ENCODE assay signal across 29 cellular contexts in genomic region chr6:4759997-4760396, GRCh38.
"Had no signal": no experiment of that assay in that cellular context is flagged by ENCODE, and none has a peak within 500 bp of the region (broad histone marks: within the 10 kb centered on the region; RNA-seq: fewer than 3 reads in every experiment).

No MANE protein-coding gene starts in this region.

- ATAC-seq: naive thymus-derived CD4-positive, alpha-beta T cell; natural killer cell; pancreas; right cardiac atrium; sciatic nerve; stimulated activated memory B cell treated with anti-CD40 and anti-IgM and Interleukin-4, amounts not matched to agents 10 μg/mL and 1 μg/mL and 100 μg/mL, for 72 hours; stimulated activated naive CD8-positive, alpha-beta T cell treated with anti-CD3 and anti-CD28 coated beads, Interleukin-15, amount 100 ng/mL, for 72 hours; stimulated activated naive CD8-positive, alpha-beta T cell treated with anti-CD3 and anti-CD28 coated beads, Interleukin-15, Interleukin-2, amounts not matched to agents 100 U/mL and 50 U/mL, for 24 hours had no signal

- H3K27ac ChIP-seq: neutrophil, pancreas, prostate gland, skin epidermis, spleen, thoracic aorta, thyroid gland, tibial nerve, upper lobe of left lung, vagina had no signal

- H3K4me1 Mint-ChIP-seq: naive thymus-derived CD4-positive, alpha-beta T cell; natural killer cell; nephron; stimulated activated memory B cell treated with anti-CD40 and anti-IgM and Interleukin-4, amounts not matched to agents 10 μg/mL and 1 μg/mL and 100 μg/mL, for 72 hours; stimulated activated naive CD8-positive, alpha-beta T cell treated with anti-CD3 and anti-CD28 coated beads, Interleukin-15, amount 100 ng/mL, for 72 hours had no signal

- H3K27ac Mint-ChIP-seq: naive thymus-derived CD4-positive, alpha-beta T cell; natural killer cell; nephron; stimulated activated memory B cell treated with anti-CD40 and anti-IgM and Interleukin-4, amounts not matched to agents 10 μg/mL and 1 μg/mL and 100 μg/mL, for 72 hours; stimulated activated naive CD8-positive, alpha-beta T cell treated with anti-CD3 and anti-CD28 coated beads, Interleukin-15, amount 100 ng/mL, for 72 hours had no signal

- H3K27me3 ChIP-seq: thyroid gland, tibial nerve, upper lobe of left lung, vagina had no signal

- H3K4me2 ChIP-seq: smooth muscle cell had no signal

- H3K4me3 ChIP-seq: pancreas, prostate gland, skin epidermis, smooth muscle cell, spleen, thoracic aorta, thyroid gland, tibial nerve, upper lobe of left lung, vagina had no signal

- H3K4me3 Mint-ChIP-seq: naive thymus-derived CD4-positive, alpha-beta T cell; natural killer cell; nephron; stimulated activated memory B cell treated with anti-CD40 and anti-IgM and Interleukin-4, amounts not matched to agents 10 μg/mL and 1 μg/mL and 100 μg/mL, for 72 hours; stimulated activated naive CD8-positive, alpha-beta T cell treated with anti-CD3 and anti-CD28 coated beads, Interleukin-15, amount 100 ng/mL, for 72 hours had no signal

- DNase-seq: naive thymus-derived CD4-positive, alpha-beta T cell; natural killer cell; nucleus accumbens; pancreas; retina; right cardiac atrium; spleen; stimulated activated CD4-positive, alpha-beta T cell treated with anti-CD3 and anti-CD28 coated beads, Interleukin-12 subunit alpha, Interleukin-12 subunit beta, amount 100 ng/mL, for 4 hours; stimulated activated CD4-positive, alpha-beta T cell treated with anti-CD3 and anti-CD28 coated beads, Interleukin-1b, Interleukin-23, amount 100 ng/mL, for 48 hours; stimulated activated CD4-positive, alpha-beta T cell treated with anti-CD3 and anti-CD28 coated beads, Interleukin-4, amount 100 ng/mL, for 1 hour; stimulated activated CD4-positive, alpha-beta T cell treated with anti-CD3 and anti-CD28 coated beads, Interleukin-4, amount 100 ng/mL, for 4 hours; stimulated activated CD8-positive, alpha-beta memory T cell treated with anti-CD3 and anti-CD28 coated beads, Interleukin-4, amount 100 ng/mL, for 48 hours; stimulated activated naive CD4-positive, alpha-beta T cell; stimulated activated naive CD8-positive, alpha-beta T cell treated with anti-CD3 and anti-CD28 coated beads, Interleukin-15, amount 100 ng/mL, for 72 hours; stimulated activated naive CD8-positive, alpha-beta T cell treated with anti-CD3 and anti-CD28 coated beads, Interleukin-15, Interleukin-2, amounts not matched to agents 100 U/mL and 50 U/mL, for 24 hours; substantia nigra; thyroid gland; trophoblast cell; upper lobe of left lung had no signal

- H3K4me1 ChIP-seq: pancreas, prostate gland, spleen, thyroid gland, tibial nerve, upper lobe of left lung, vagina had no signal

- H3K9me3 ChIP-seq: neutrophil, pancreas, prostate gland, thyroid gland, vagina had no signal

- H3K36me3 ChIP-seq: neutrophil, pancreas, prostate gland, spleen, thoracic aorta, thyroid gland, tibial nerve, upper lobe of left lung, vagina had no signal
